Comparison of ENCODE assay signal across 18 cellular contexts in the genomic region with DNA sequence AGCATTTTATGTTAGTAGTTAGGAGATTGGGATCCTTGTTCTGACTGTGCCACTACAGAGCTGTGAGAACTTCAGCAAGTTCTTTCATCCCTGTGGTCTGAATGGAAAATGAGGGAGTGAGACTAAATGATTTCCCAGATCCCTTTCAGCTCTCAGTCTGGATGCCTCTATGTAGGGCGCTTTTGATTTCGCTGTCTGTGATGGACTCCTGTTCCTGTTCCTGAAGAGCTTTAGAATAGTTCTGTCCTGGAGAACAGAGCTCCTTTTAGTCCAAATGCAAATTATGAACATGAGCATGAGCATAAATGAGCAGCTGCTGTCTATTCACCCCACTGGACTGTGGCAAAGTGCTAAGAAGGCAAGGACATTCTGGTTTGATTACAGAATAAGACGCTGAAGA.
"Had no signal": no experiment of that assay in that cellular context is flagged by ENCODE, and none has a peak within 500 bp of the region (broad histone marks: within the 10 kb centered on the region; RNA-seq: fewer than 3 reads in every experiment).

No MANE protein-coding gene starts in this region.

- H3K36me3 ChIP-seq: esophagus muscularis mucosa, ovary, right lobe of liver, suprapubic skin, transverse colon, upper lobe of right lung, uterus had no signal

- H3K9me3 ChIP-seq: esophagus muscularis mucosa, ovary, right lobe of liver, suprapubic skin, transverse colon, upper lobe of right lung, uterus had no signal

- H3K27me3 ChIP-seq: esophagus muscularis mucosa, foreskin keratinocyte, ovary, right lobe of liver, suprapubic skin, transverse colon, upper lobe of right lung, uterus had no signal

- H3K4me3 ChIP-seq: coronary artery, esophagus muscularis mucosa, lung, ovary, suprapubic skin, transverse colon, upper lobe of right lung, uterus had no signal

- H3K27ac ChIP-seq: coronary artery, esophagus muscularis mucosa, foreskin keratinocyte, ovary, right lobe of liver, suprapubic skin, upper lobe of right lung, uterus had no signal

- H3K4me1 ChIP-seq: esophagus muscularis mucosa, suprapubic skin, upper lobe of right lung, uterus had no signal

- DNase-seq: dermis blood vessel endothelial cell; effector memory CD4-positive, alpha-beta T cell; foreskin keratinocyte; mesendoderm; naive thymus-derived CD8-positive, alpha-beta T cell; nephron progenitor cell; ovary; right lobe of liver; stimulated activated CD4-positive, alpha-beta T cell treated with anti-CD3 and anti-CD28 coated beads, Interleukin-15, amount 100 ng/mL, for 24 hours; stimulated activated CD4-positive, alpha-beta T cell treated with anti-CD3 and anti-CD28 coated beads, Interleukin-2, amount 100 ng/mL, for 48 hours; stimulated activated naive B cell treated with anti-CD40 and anti-IgM and Interleukin-4, amounts not matched to agents 10 μg/mL and 1 μg/mL and 100 μg/mL, for 72 hours; transverse colon; upper lobe of right lung; uterus had no signal
